24 cellular contexts compared by ENCODE assay signal in the genomic region with DNA sequence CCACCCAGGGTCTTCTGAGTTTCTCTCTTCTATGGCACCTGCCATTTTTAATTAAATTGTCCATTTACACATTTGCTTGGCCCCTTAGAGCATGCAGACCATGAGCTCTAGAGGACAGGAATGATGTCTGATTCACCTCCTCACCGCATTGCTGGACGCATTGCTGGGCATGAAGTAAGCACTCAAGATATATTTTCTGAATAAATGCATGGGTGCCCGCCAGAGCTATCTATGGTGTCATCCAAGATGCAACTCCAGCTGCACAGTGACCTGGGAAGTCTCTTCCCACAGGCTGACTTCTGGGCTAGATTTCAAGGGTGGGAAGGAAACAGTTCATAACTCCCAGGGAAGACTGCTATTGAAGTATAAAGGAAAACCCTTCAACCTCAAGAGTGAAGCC.
DNase-seq lines count a peak whose midpoint lies in the region; ATAC-seq and TF ChIP-seq lines count a peak whose summit lies in the region.
"Had no signal": no experiment of that assay in that cellular context is flagged by ENCODE, and none has a peak within 500 bp of the region (broad histone marks: within the 10 kb centered on the region; RNA-seq: fewer than 3 reads in every experiment).

No MANE protein-coding gene starts in this region.

- ATAC-seq in IMR-90 (ENCODE audit: low read depth) = no peak
- ATAC-seq in gastrocnemius medialis = peak; percentile 33 to 78
- ATAC-seq: body of pancreas, HCT116, left cardiac atrium, Right ventricle myocardium inferior, sciatic nerve, SK-N-SH treated with all-trans-retinoic acid at 6 μM for 48 hours had no signal

- H3K27ac ChIP-seq in IMR-90 (ENCODE audit: insufficient read depth, low read length) (no peak overlapping the region), gastrocnemius medialis (no peak overlapping the region)
- H3K27ac ChIP-seq: body of pancreas, epithelial cell of prostate, neural progenitor cell, testis had no signal

- H2BK5ac ChIP-seq in IMR-90 (ENCODE audit: low read depth, low read length, poor library complexity, severe bottlenecking) = no peak overlapping the region

- H2AFZ ChIP-seq in IMR-90 (replicated peaks; ENCODE audit: low read length, poor library complexity) = no peak overlapping the region
- H2AFZ ChIP-seq: neural progenitor cell had no signal

- POLR2A ChIA-PET in IMR-90 (lab: Charles Lee; ENCODE audit: unreplicated experiment) = no interaction called here

- no peak overlapping the region for H3K4me2 ChIP-seq in IMR-90 (ENCODE audit: low read depth, low read length)
- H3K4me2 ChIP-seq: neural progenitor cell had no signal

- H2AK5ac ChIP-seq in IMR-90 (ENCODE audit: low read depth, low read length) = no peak overlapping the region

- WGBS in IMR-90 (ENCODE audit: extremely low coverage in 2 of 2, insufficient read length in 1 of 2), 2 experiments = no CpG with 5 or more reads among the region's 3 CpGs

- intact Hi-C loops in IMR-90 (cut with micrococcal nuclease) = no loop called here
- intact Hi-C loops in gastrocnemius medialis (cut with DNase I; ENCODE audit: low total_unique reads) = no loop called here

- BruUV-seq in IMR-90 (replicated peaks; lab: Mats Ljungman, UMichigan) = no TSS peak

- no peak overlapping the region for H2BK120ac ChIP-seq in IMR-90 (ENCODE audit: low read depth, low read length)

- in situ Hi-C loops in IMR-90 (cut with MboI; ENCODE audit: low sequenced_read_pairs) (no loop called here), gastrocnemius medialis (cut with MboI; ENCODE audit: low sequenced_read_pairs in 4 of 4) (no loop called here)

- no peak overlapping the region for H3K56ac ChIP-seq in IMR-90 (ENCODE audit: extremely low read depth, insufficient read depth, low read length)

- no peak overlapping the region for H4K8ac ChIP-seq in IMR-90 (ENCODE audit: low read depth in 2 of 2, low read length in 2 of 2)

- no peak for TF ChIP-seq POLR2A in IMR-90 (IDR thresholded peaks at IDR 0.05; ENCODE audit: low read depth, low read length)
- TF ChIP-seq POLR2A in gastrocnemius medialis (IDR thresholded peaks at IDR 0.05) = no peak

- H3K14ac ChIP-seq in IMR-90 (replicated peaks; ENCODE audit: low read depth, low read length) = no peak overlapping the region

- H2BK15ac ChIP-seq in IMR-90 (ENCODE audit: low read depth, low read length) = no peak overlapping the region

- no peaks in the 10 kb centered on the region for H3K9me1 ChIP-seq in IMR-90 (ENCODE audit: insufficient read depth, low read length)

- H3K4ac ChIP-seq in IMR-90 (ENCODE audit: low read depth, low read length) = no peak overlapping the region

- H4K91ac ChIP-seq in IMR-90 (ENCODE audit: insufficient read depth, low read depth, low read length) = no peak overlapping the region

- H3K79me1 ChIP-seq in IMR-90 (ENCODE audit: low read depth in 1 of 2, low read length in 2 of 2) = no peaks in the 10 kb centered on the region

- TF ChIP-seq CTCF in IMR-90 (conservative IDR thresholded peaks at IDR 0.05; ENCODE audit: low read depth, low read length) = no peak
- no peak for TF ChIP-seq CTCF in epithelial cell of esophagus (IDR thresholded peaks at IDR 0.05; ENCODE audit: insufficient read depth, low read depth, low read length, missing control alignments)
- no peak for TF ChIP-seq CTCF in gastrocnemius medialis (IDR thresholded peaks at IDR 0.05 in 4 of 5, conservative IDR thresholded peaks at IDR 0.05 in 1 of 5)

- no peak overlapping the region for H2AK9ac ChIP-seq in IMR-90 (replicated peaks; ENCODE audit: low read depth, low read length, poor library complexity)

- no peak for TF ChIP-seq RAD21 in IMR-90 (IDR thresholded peaks at IDR 0.05; ENCODE audit: low read length)

- H4K20me1 ChIP-seq in IMR-90 (ENCODE audit: insufficient read depth, low read length) = no peaks in the 10 kb centered on the region

- no peaks in the 10 kb centered on the region for H3K9me3 ChIP-seq in IMR-90 (ENCODE audit: control insufficient read depth, insufficient read depth, low read length)
- H3K9me3 ChIP-seq in gastrocnemius medialis = no peaks in the 10 kb centered on the region
- H3K9me3 ChIP-seq: body of pancreas, testis had no signal

- no peak overlapping the region for H4K5ac ChIP-seq in IMR-90 (ENCODE audit: low read depth, low read length)

- no peak overlapping the region for H3K18ac ChIP-seq in IMR-90 (ENCODE audit: low read depth, low read length)

- H3K27me3 ChIP-seq in IMR-90 (ENCODE audit: control insufficient read depth, insufficient read depth, low read length) = peaks cover 4% of the 10 kb centered on the region; the same call in 1 of the 2 replicates
- no peaks in the 10 kb centered on the region for H3K27me3 ChIP-seq in gastrocnemius medialis
- H3K27me3 ChIP-seq in H7 (ENCODE audit: control insufficient read depth, insufficient read depth, low read length) = no peaks in the 10 kb centered on the region
- H3K27me3 ChIP-seq: body of pancreas, testis had no signal

- H3K23ac ChIP-seq in IMR-90 (ENCODE audit: low read depth, low read length) = no peak overlapping the region

- no peak overlapping the region for H3K9ac ChIP-seq in IMR-90 (ENCODE audit: low read depth, low read length)
- H3K9ac ChIP-seq: neural progenitor cell had no signal

- dilution Hi-C loops in IMR-90 (cut with HindIII; ENCODE audit: low sequenced_read_pairs, unreplicated experiment) = no loop called here

- H3K36me3 ChIP-seq in IMR-90 (ENCODE audit: control insufficient read depth, insufficient read depth, low read length) = no peaks in the 10 kb centered on the region
- H3K36me3 ChIP-seq in gastrocnemius medialis = no peaks in the 10 kb centered on the region
- H3K36me3 ChIP-seq in H7 (replicated peaks; ENCODE audit: control insufficient read depth, insufficient read depth, low read length) = no peaks in the 10 kb centered on the region
- H3K36me3 ChIP-seq: neural progenitor cell had no signal

- CTCF ChIA-PET in IMR-90 (lab: Yijun Ruan, JAX) = interaction anchor here (0.6 kb wide), 1 partner anchor 520 kb away, joined by 4 read pairs; no protein-coding TSS in a partner anchor

- H3K4me1 ChIP-seq in IMR-90 (ENCODE audit: control insufficient read depth, insufficient read depth, low read length) = no peaks in the 10 kb centered on the region
- peaks cover 0 to 10% of the 10 kb centered on the region in 2 donors for H3K4me1 ChIP-seq in gastrocnemius medialis
- H3K4me1 ChIP-seq: neural progenitor cell, testis had no signal

- DNase-seq in EL (peak; percentile 85), IMR-90 (peak; percentile 6), epithelial cell of esophagus (ENCODE audit: low read depth) (peak; percentile 4), gastrocnemius medialis (peak in 1 of 2 donors; percentile 56), occipital lobe (lab: John Stamatoyannopoulos, UW) (no peak), H7 (no peak)
- no peak for DNase-seq in stimulated activated CD4-positive, alpha-beta T cell treated with anti-CD3 and anti-CD28 coated beads, Interleukin-2, amount 100 ng/mL, for 24 hours
- DNase-seq: activated CD4-positive, alpha-beta T cell treated with anti-CD3 and anti-CD28 coated beads for 4 hours; activated CD8-positive, alpha-beta memory T cell treated with anti-CD3 and anti-CD28 coated beads for 24 hours; activated effector memory CD4-positive, alpha-beta T cell treated with anti-CD3 and anti-CD28 coated beads, Interleukin-2, amount 50 U/mL, for 16 hours; body of pancreas; CD4-positive, alpha-beta memory T cell; Karpas-422; left cardiac atrium; MV-4-11; posterior cingulate gyrus; stimulated activated naive CD4-positive, alpha-beta T cell; testis had no signal

- H2BK20ac ChIP-seq in IMR-90 (ENCODE audit: low read depth, low read length) = no peak overlapping the region

- no peak overlapping the region for H3K4me3 ChIP-seq in IMR-90 (ENCODE audit: insufficient read depth, low read depth, low read length)
- no peak overlapping the region for H3K4me3 ChIP-seq in epithelial cell of esophagus (ENCODE audit: low read length)
- no peak overlapping the region for H3K4me3 ChIP-seq in gastrocnemius medialis
- no peak overlapping the region for H3K4me3 ChIP-seq in H7 (ENCODE audit: insufficient read depth, low read depth, low read length)
- H3K4me3 ChIP-seq: body of pancreas, neural progenitor cell, testis had no signal

TF ChIP-seq in IMR-90, 13 proteins besides CTCF, POLR2A, EP300 and RAD21:
- no peak for TF ChIP-seq RCOR1 (IDR thresholded peaks at IDR 0.05; ENCODE audit: insufficient replicate concordance, low read length)
- no peak for TF ChIP-seq CHD1 (IDR thresholded peaks at IDR 0.05; ENCODE audit: low read depth, low read length)
- no peak for TF ChIP-seq BHLHE40 (IDR thresholded peaks at IDR 0.05; ENCODE audit: low read depth, low read length)
- no peak for TF ChIP-seq FOS (IDR thresholded peaks at IDR 0.05; ENCODE audit: low read depth, low read length)
- TF ChIP-seq SMC3 (IDR thresholded peaks at IDR 0.05; ENCODE audit: low read depth, low read length) = no peak
- no peak for TF ChIP-seq RFX5 (IDR thresholded peaks at IDR 0.05; ENCODE audit: low read depth, low read length)
- TF ChIP-seq MAFK (IDR thresholded peaks at IDR 0.05; ENCODE audit: low read depth, low read length) = no peak
- no peak for TF ChIP-seq CEBPB (IDR thresholded peaks at IDR 0.05; ENCODE audit: low read depth, low read length)
- no peak for TF ChIP-seq NFE2L2 (IDR thresholded peaks at IDR 0.05; ENCODE audit: low read depth, low read length)
- no peak for TF ChIP-seq USF2 (IDR thresholded peaks at IDR 0.05; ENCODE audit: low read depth, low read length)
- TF ChIP-seq MXI1 (IDR thresholded peaks at IDR 0.05; ENCODE audit: borderline replicate concordance, low read depth, low read length) = no peak
- no peak for TF ChIP-seq ELK1 (IDR thresholded peaks at IDR 0.05; ENCODE audit: borderline replicate concordance, low read depth, low read length)
TF ChIP-seq in IMR-90: peak in this region for 0.

Comparison
In these comparisons a context has a peak if more than half of its experiments do, and no peak if none do; other contexts are left out.
1. DNase-seq: peak in EL (single experiment), IMR-90 (single experiment) and epithelial cell of esophagus (single experiment); none in occipital lobe (single experiment), H7 (single experiment) and stimulated activated CD4-positive, alpha-beta T cell treated with anti-CD3 and anti-CD28 coated beads, Interleukin-2, amount 100 ng/mL, for 24 hours (0 of 2).